ENCODE assay signal across 31 cellular contexts in genomic region chr2:52404046-52404445, GRCh38.
"Had no signal": no experiment of that assay in that cellular context is flagged by ENCODE, and none has a peak within 500 bp of the region (broad histone marks: within the 10 kb centered on the region; RNA-seq: fewer than 3 reads in every experiment).

No MANE protein-coding gene starts in this region.

- H3K27me3 ChIP-seq: neural progenitor cell, ovary, spleen, suprapubic skin, testis, tibial artery, transverse colon, upper lobe of right lung, uterus had no signal

- H3K36me3 ChIP-seq: neural progenitor cell, ovary, spleen, suprapubic skin, tibial artery, transverse colon, upper lobe of right lung, uterus had no signal

- ATAC-seq: natural killer cell; psoas muscle; right cardiac atrium; sciatic nerve; stimulated activated memory B cell treated with anti-CD40 and anti-IgM and Interleukin-4, amounts not matched to agents 10 μg/mL and 1 μg/mL and 100 μg/mL, for 72 hours; stimulated activated naive CD8-positive, alpha-beta T cell treated with anti-CD3 and anti-CD28 coated beads, Interleukin-15, amount 100 ng/mL, for 72 hours; stimulated activated naive CD8-positive, alpha-beta T cell treated with anti-CD3 and anti-CD28 coated beads, Interleukin-15, Interleukin-2, amounts not matched to agents 100 U/mL and 50 U/mL, for 24 hours; upper lobe of right lung had no signal

- H3K4me2 ChIP-seq: neural progenitor cell, smooth muscle cell had no signal

- H3K4me1 ChIP-seq: neural progenitor cell, parathyroid adenoma, psoas muscle, spleen, suprapubic skin, testis, tibial artery, transverse colon, upper lobe of right lung, uterus had no signal

- H3K36me3 Mint-ChIP-seq: neural progenitor cell; stimulated activated memory B cell treated with anti-CD40 and anti-IgM and Interleukin-4, amounts not matched to agents 10 μg/mL and 1 μg/mL and 100 μg/mL, for 72 hours; type B pancreatic cell had no signal

- H3K9ac ChIP-seq: neural progenitor cell, parathyroid adenoma had no signal

- H3K4me3 ChIP-seq: neural progenitor cell, ovary, psoas muscle, skin epidermis, smooth muscle cell, spleen, suprapubic skin, testis, tibial artery, transverse colon, upper lobe of right lung, uterus had no signal

- H3K79me2 ChIP-seq: parathyroid adenoma had no signal

- H3K9me3 ChIP-seq: ovary, psoas muscle, suprapubic skin, testis, tibial artery, transverse colon, upper lobe of right lung, uterus had no signal

- DNase-seq: natural killer cell; occipital lobe; ovary; posterior cingulate gyrus; psoas muscle; right cardiac atrium; spleen; stimulated activated CD4-positive, alpha-beta T cell treated with anti-CD3 and anti-CD28 coated beads, Interleukin-12 subunit alpha, Interleukin-12 subunit beta, amount 100 ng/mL, for 4 hours; stimulated activated CD4-positive, alpha-beta T cell treated with anti-CD3 and anti-CD28 coated beads, Interleukin-1b, Interleukin-23, amount 100 ng/mL, for 48 hours; stimulated activated CD4-positive, alpha-beta T cell treated with anti-CD3 and anti-CD28 coated beads, Interleukin-4, amount 100 ng/mL, for 1 hour; stimulated activated CD4-positive, alpha-beta T cell treated with anti-CD3 and anti-CD28 coated beads, Interleukin-4, amount 100 ng/mL, for 4 hours; stimulated activated CD8-positive, alpha-beta memory T cell treated with anti-CD3 and anti-CD28 coated beads, Interleukin-4, amount 100 ng/mL, for 48 hours; stimulated activated naive CD4-positive, alpha-beta T cell; stimulated activated naive CD8-positive, alpha-beta T cell treated with anti-CD3 and anti-CD28 coated beads, Interleukin-15, amount 100 ng/mL, for 72 hours; stimulated activated naive CD8-positive, alpha-beta T cell treated with anti-CD3 and anti-CD28 coated beads, Interleukin-15, Interleukin-2, amounts not matched to agents 100 U/mL and 50 U/mL, for 24 hours; substantia nigra; testis; tibial artery; transverse colon; upper lobe of right lung; uterus had no signal

- H3K27ac ChIP-seq: neural progenitor cell, ovary, parathyroid adenoma, psoas muscle, skin epidermis, spleen, suprapubic skin, testis, tibial artery, transverse colon, upper lobe of right lung, uterus had no signal

- H2AFZ ChIP-seq: neural progenitor cell, parathyroid adenoma had no signal

- H3K9me3 Mint-ChIP-seq: neural progenitor cell had no signal

- H3K4me1 Mint-ChIP-seq: natural killer cell; nephron; neural progenitor cell; stimulated activated memory B cell treated with anti-CD40 and anti-IgM and Interleukin-4, amounts not matched to agents 10 μg/mL and 1 μg/mL and 100 μg/mL, for 72 hours; stimulated activated naive CD8-positive, alpha-beta T cell treated with anti-CD3 and anti-CD28 coated beads, Interleukin-15, amount 100 ng/mL, for 72 hours had no signal

- H3K4me3 Mint-ChIP-seq: natural killer cell; nephron; neural progenitor cell; stimulated activated memory B cell treated with anti-CD40 and anti-IgM and Interleukin-4, amounts not matched to agents 10 μg/mL and 1 μg/mL and 100 μg/mL, for 72 hours; stimulated activated naive CD8-positive, alpha-beta T cell treated with anti-CD3 and anti-CD28 coated beads, Interleukin-15, amount 100 ng/mL, for 72 hours; type B pancreatic cell had no signal

- H3K27me3 Mint-ChIP-seq: progenitor cell of endocrine pancreas; stimulated activated memory B cell treated with anti-CD40 and anti-IgM and Interleukin-4, amounts not matched to agents 10 μg/mL and 1 μg/mL and 100 μg/mL, for 72 hours; stimulated activated naive CD8-positive, alpha-beta T cell treated with anti-CD3 and anti-CD28 coated beads, Interleukin-15, amount 100 ng/mL, for 72 hours; type B pancreatic cell had no signal

- H3K27ac Mint-ChIP-seq: natural killer cell; nephron; neural progenitor cell; progenitor cell of endocrine pancreas; stimulated activated memory B cell treated with anti-CD40 and anti-IgM and Interleukin-4, amounts not matched to agents 10 μg/mL and 1 μg/mL and 100 μg/mL, for 72 hours; stimulated activated naive CD8-positive, alpha-beta T cell treated with anti-CD3 and anti-CD28 coated beads, Interleukin-15, amount 100 ng/mL, for 72 hours; type B pancreatic cell had no signal
